Comparison of ENCODE assay signal across 12 cellular contexts in genomic region chr22:29156507-29156906, GRCh38. TPM values are rescaled to one million over a fixed set of nuclear protein-coding genes. Genes with fewer than 3 reads are reported as not detected.
A peak's percentile ranks its signal among the peaks of the same experiment; 100 is the strongest.
DNase-seq lines count a peak whose midpoint lies in the region; ATAC-seq, FAIRE-seq and TF ChIP-seq lines count a peak whose summit lies in the region.
"Had no signal": no experiment of that assay in that cellular context is flagged by ENCODE, and none has a peak within 500 bp of the region (broad histone marks: within the 10 kb centered on the region; RNA-seq: fewer than 3 reads in every experiment).

No MANE protein-coding gene starts in this region.

- FAIRE-seq in H1 (lab: Jason Lieb, UNC), result no peak
- FAIRE-seq: A549, TTC549 had no signal

- H2BK12ac ChIP-seq in H1 (ENCODE audit: low read depth, low read length), result no peak overlapping the region

- TF ChIP-seq CTCF in SK-N-SH (IDR thresholded peaks at IDR 0.05) (no peak), Loucy (conservative IDR thresholded peaks at IDR 0.05; ENCODE audit: low read length) (peak; percentile 74), H1 (IDR thresholded peaks at IDR 0.05; ENCODE audit: control extremely low read depth in 1 of 3, insufficient read depth in 1 of 3, low read depth in 1 of 3, low read length in 3 of 3) (peak; percentile 40 to 55 (median 44); a peak in 3 of 4 replicates), spleen (IDR thresholded peaks at IDR 0.05 in 8 of 11, conservative IDR thresholded peaks at IDR 0.05 in 3 of 11) (no peak)

- H3K18ac ChIP-seq in H1 (ENCODE audit: extremely low read depth, low read length), result no peak overlapping the region

- H3K56ac ChIP-seq in H1 (replicated peaks; ENCODE audit: insufficient read length, low read depth, low read length), result no peak overlapping the region

- H3K79me2 ChIP-seq in SK-N-SH (ENCODE audit: insufficient read depth) (no peaks in the 10 kb centered on the region), Loucy (ENCODE audit: insufficient read depth, low read length) (no peaks in the 10 kb centered on the region), H1 (ENCODE audit: control insufficient read depth in 1 of 2, insufficient read depth in 2 of 2, low read length in 2 of 2) (no peaks in the 10 kb centered on the region)

- TF ChIP-seq POLR2A in H1 (IDR thresholded peaks at IDR 0.05; ENCODE audit: control extremely low read depth in 1 of 2, low read depth in 2 of 2, low read length in 2 of 2) (no peak), spleen (IDR thresholded peaks at IDR 0.05) (no peak)

- H3K9me3 ChIP-seq in SK-N-SH, result no peaks in the 10 kb centered on the region
- no peaks in the 10 kb centered on the region for H3K9me3 ChIP-seq in Loucy (ENCODE audit: insufficient read depth, low read depth, low read length)
- no peaks in the 10 kb centered on the region for H3K9me3 ChIP-seq in H1 (ENCODE audit: insufficient read depth in 2 of 2, low read depth in 1 of 2, low read length in 1 of 2)
- H3K9me3 ChIP-seq in spleen, result no peaks in the 10 kb centered on the region
- H3K9me3 ChIP-seq: A549 had no signal

- TF ChIP-seq RAD21 in SK-N-SH (IDR thresholded peaks at IDR 0.05; ENCODE audit: low read length) (no peak), H1 (IDR thresholded peaks at IDR 0.05 in 1 of 2, conservative IDR thresholded peaks at IDR 0.05 in 1 of 2; ENCODE audit: low read depth in 2 of 2, low read length in 2 of 2) (peak; percentile 48 to 60)

- H3K4ac ChIP-seq in H1 (replicated peaks; ENCODE audit: insufficient read length, low read depth, low read length), result no peak overlapping the region

- H2AK5ac ChIP-seq in H1 (ENCODE audit: low read depth, low read length), result no peak overlapping the region

- H3F3A ChIP-seq in SK-N-SH (replicated peaks; ENCODE audit: insufficient read depth) (no peaks in the 10 kb centered on the region), Loucy (ENCODE audit: low read depth) (no peaks in the 10 kb centered on the region)

- H3K23ac ChIP-seq in H1 (ENCODE audit: insufficient read length), result no peak overlapping the region

- H2BK15ac ChIP-seq in H1 (ENCODE audit: low read length), result peak overlapping the region; percentile 18; the same call in 1 of the 2 replicates

- ATAC-seq in SK-N-SH treated with all-trans-retinoic acid at 6 μM for 48 hours (peak; percentile 25; the same call in 1 of the 3 replicates), GM18909 (IDR thresholded peaks at IDR 0.05; ENCODE audit: poor library complexity, unreplicated experiment) (no peak)

- H4K5ac ChIP-seq in H1 (ENCODE audit: insufficient read length, low read depth, low read length), result no peak overlapping the region

- POLR2A ChIA-PET in SK-N-SH (lab: Yijun Ruan, JAX), result no interaction called here
- POLR2A ChIA-PET in H1 (lab: Charles Lee; ENCODE audit: partially characterized antibody), result interaction anchor here (1.0 to 1.8 kb wide), 2 partner anchors 39 to 110 kb away, joined by 3 to 5 read pairs; no protein-coding TSS in a partner anchor

- H3K23me2 ChIP-seq in H1 (ENCODE audit: low read depth, low read length), result no peaks in the 10 kb centered on the region

- TF ChIP-seq EP300 in SK-N-SH (IDR thresholded peaks at IDR 0.05; ENCODE audit: borderline replicate concordance in 1 of 2, low read depth in 1 of 2, low read length in 1 of 2), result no peak
- no peak for TF ChIP-seq EP300 in H1 (IDR thresholded peaks at IDR 0.05; ENCODE audit: borderline replicate concordance in 1 of 2, low read depth in 2 of 2, low read length in 2 of 2)

- DNase-seq in SK-N-SH, result no peak
- peak in 1 of 2 experiments; percentile 68 for DNase-seq in H1 (ENCODE audit: low read depth in 1 of 2, low spot score in 2 of 2)
- peak; percentile 71 for DNase-seq in spleen
- DNase-seq in NCI-H187 (lab: John Stamatoyannopoulos, UW), result no peak
- DNase-seq in NCI-H2107 (lab: John Stamatoyannopoulos, UW), result no peak
- DNase-seq: MM.1S; NK-92 treated with Interleukin-12 subunit alpha and Interleukin-12 subunit beta, amount 100 ng/mL, for 24 hours had no signal

- no peak overlapping the region for H3K14ac ChIP-seq in H1 (ENCODE audit: insufficient read length)

- no peaks in the 10 kb centered on the region for H3K36me3 ChIP-seq in SK-N-SH (replicated peaks in 1 of 2; ENCODE audit: control insufficient read depth in 1 of 2, insufficient read depth in 2 of 2, low read length in 1 of 2)
- no peaks in the 10 kb centered on the region for H3K36me3 ChIP-seq in Loucy (ENCODE audit: insufficient read depth, low read length)
- no peaks in the 10 kb centered on the region; a peak in 1 of 8 replicates for H3K36me3 ChIP-seq in H1 (ENCODE audit: control insufficient read depth in 2 of 4, insufficient read depth in 4 of 4, low read length in 3 of 4)
- no peaks in the 10 kb centered on the region for H3K36me3 ChIP-seq in spleen

- no peaks in the 10 kb centered on the region; a peak in 2 of 4 replicates for H3K4me1 ChIP-seq in SK-N-SH (ENCODE audit: control insufficient read depth in 1 of 2, insufficient read depth in 2 of 2, low read depth in 1 of 2, low read length in 1 of 2)
- peaks cover 34% of the 10 kb centered on the region for H3K4me1 ChIP-seq in Loucy (ENCODE audit: insufficient read depth, low read length, poor library complexity, severe bottlenecking)
- H3K4me1 ChIP-seq in H1 (replicated peaks in 1 of 4; ENCODE audit: control insufficient read depth in 3 of 4, insufficient read depth in 4 of 4, low read length in 3 of 4), result peaks cover 5 to 15% (median 6%) of the 10 kb centered on the region in 4 experiments; a peak in 6 of 7 replicates
- peaks cover 6 to 39% (median 34%) of the 10 kb centered on the region in 6 donors for H3K4me1 ChIP-seq in spleen
- H3K4me1 ChIP-seq: A549 had no signal

- H2BK120ac ChIP-seq in H1 (replicated peaks; ENCODE audit: low read depth, low read length), result no peak overlapping the region

- no peak overlapping the region for H2BK20ac ChIP-seq in H1 (ENCODE audit: low read length)

- H3K27me3 ChIP-seq in SK-N-SH (ENCODE audit: insufficient read depth), result no peaks in the 10 kb centered on the region
- H3K27me3 ChIP-seq in Loucy (ENCODE audit: insufficient read depth, low read length, poor library complexity, severe bottlenecking), result no peaks in the 10 kb centered on the region
- H3K27me3 ChIP-seq in H1 (replicated peaks in 1 of 4; ENCODE audit: control insufficient read depth in 3 of 4, extremely low read depth in 1 of 4, insufficient read depth in 3 of 4, low read length in 3 of 4), result no peaks in the 10 kb centered on the region
- peaks cover 0 to 53% (median 0%) of the 10 kb centered on the region in 7 donors for H3K27me3 ChIP-seq in spleen (replicated peaks in 1 of 7)

- H4K8ac ChIP-seq in H1 (ENCODE audit: extremely low read depth, insufficient read depth, low read length), result no peak overlapping the region

- WGBS in SK-N-SH (ENCODE audit: low lambda C conversion rate), result 94% methylated on average over 4 of the region's 9 CpGs
- 63% methylated on average over 9 of the region's 9 CpGs; no CpG with 5 or more reads in 1 of the 2 experiments for WGBS in H1 (ENCODE audit: extremely low coverage in 1 of 2, insufficient coverage in 1 of 2, insufficient read length in 1 of 2, insufficient replicate concordance in 2 of 2, low coverage in 1 of 2, low lambda C conversion rate in 2 of 2, missing lambda C conversion rate in 1 of 2), 2 experiments
- WGBS in spleen, 5 donors, result 48 to 73% (median 58%) methylated on average over 7 to 9 of the region's 9 CpGs

- H4K20me1 ChIP-seq in SK-N-SH (ENCODE audit: insufficient read depth) (no peaks in the 10 kb centered on the region), Loucy (ENCODE audit: insufficient read depth, low read length, poor library complexity, severe bottlenecking) (no peaks in the 10 kb centered on the region), H1 (replicated peaks in 1 of 2; ENCODE audit: control insufficient read depth in 1 of 2, insufficient read depth in 2 of 2, low read length in 2 of 2) (no peaks in the 10 kb centered on the region)

- CTCF ChIA-PET in SK-N-SH (lab: Yijun Ruan, JAX) (interaction anchor here (1.3 to 5.1 kb wide), 2 partner anchors 89 to 301 kb away, joined by 3 to 40 read pairs; no protein-coding TSS in a partner anchor), H1 (lab: Charles Lee; ENCODE audit: partially characterized antibody) (interaction anchor here (0.5 to 9.4 kb wide), 17 partner anchors 9 to 255 kb away, joined by 3 to 79 read pairs (median 3); no protein-coding TSS in a partner anchor)

- no peaks in the 10 kb centered on the region for H3K9me2 ChIP-seq in SK-N-SH
- no peaks in the 10 kb centered on the region for H3K9me2 ChIP-seq in Loucy (replicated peaks; ENCODE audit: low read depth, low read length)

- H3K4me2 ChIP-seq in SK-N-SH (no peak overlapping the region), Loucy (ENCODE audit: low read depth, low read length, poor library complexity, severe bottlenecking) (no peak overlapping the region), H1 (ENCODE audit: insufficient read depth in 1 of 2, low read depth in 2 of 2, low read length in 2 of 2) (no peak overlapping the region)
- H3K4me2 ChIP-seq: A549 had no signal

- H3K27ac ChIP-seq in SK-N-SH (ENCODE audit: low read depth in 2 of 2, low read length in 1 of 2) (no peak overlapping the region), H1 (ENCODE audit: low read depth, low read length) (no peak overlapping the region), spleen (no peak overlapping the region)
- H3K27ac ChIP-seq: A549 had no signal

- H2AFZ ChIP-seq in SK-N-SH (ENCODE audit: low read depth) (no peak overlapping the region), Loucy (ENCODE audit: low read length) (no peak overlapping the region), H1 (ENCODE audit: low read length) (peak overlapping the region; percentile 57; the same call in 1 of the 2 replicates)

- H3K4me3 ChIP-seq in SK-N-SH (ENCODE audit: low read depth in 2 of 2, low read length in 1 of 2), result no peak overlapping the region
- no peak overlapping the region for H3K4me3 ChIP-seq in Loucy (ENCODE audit: low read length, poor library complexity, severe bottlenecking)
- H3K4me3 ChIP-seq in H1 (ENCODE audit: extremely low read depth in 1 of 4, insufficient read depth in 2 of 4, low read depth in 3 of 4, low read length in 4 of 4), result no peak overlapping the region
- H3K4me3 ChIP-seq in spleen, result no peak overlapping the region
- H3K4me3 ChIP-seq: A549 had no signal

- intact Hi-C loops in spleen (cut with DNase I; ENCODE audit: low total_unique reads), result no loop called here

- no peaks in the 10 kb centered on the region for H3K79me1 ChIP-seq in H1 (ENCODE audit: low read depth, low read length)

- H4K91ac ChIP-seq in H1 (replicated peaks; ENCODE audit: insufficient read length, low read length), result no peak overlapping the region

- no peak overlapping the region for H2BK5ac ChIP-seq in H1 (ENCODE audit: low read depth, low read length)

- H3K9ac ChIP-seq in SK-N-SH, result no peak overlapping the region
- H3K9ac ChIP-seq in Loucy (ENCODE audit: low read depth, low read length, poor library complexity, severe bottlenecking), result peak overlapping the region; percentile 5
- H3K9ac ChIP-seq in H1 (replicated peaks in 1 of 4; ENCODE audit: extremely low read depth in 1 of 4, low read depth in 3 of 4, low read length in 3 of 4), result no peak overlapping the region

RNA-seq across cellular contexts. Expression of gene EMID1, which starts 49.2 kb away (rescaled TPM):
- polyA plus RNA-seq in SK-N-SH (2012; rRNA removed) (0.71 and 1.1 TPM in 2 replicates), H1 (2011; rRNA removed) (7.4 and 11.1 TPM in 2 replicates), spleen (10 to 100 TPM; 18.5 to 62.6 (median 60.4) TPM)
- 0.59 and 1.2 TPM in 2 replicates for polyA plus RNA-seq in SK-N-SH (2012; cell fraction: cytosol; rRNA removed)
- 0.68 and 1.3 TPM in 2 replicates for polyA plus RNA-seq in SK-N-SH (2012; cell fraction: nucleus; rRNA removed)
- total RNA-seq in H1 (2021; fragmentation: NEBNext Ultra II Directional; extraction: Animal tissue kit (Norgen Biotek cat#: 25700)), result 3.8 and 3.9 TPM in 2 replicates
- 10.7 TPM for polyA plus RNA-seq in H1 (2011; cell fraction: cytosol; rRNA removed)
- polyA plus RNA-seq in H1 (2011; cell fraction: nucleus; rRNA removed), result 27.1 TPM
- 3.3 to 7.5 TPM (median 6.0 TPM) in 4 replicates for polyA plus RNA-seq in H1 (2012, experiment 1 of 2)
- polyA plus RNA-seq in H1 (2012, experiment 2 of 2), result 3.9 TPM
- polyA plus RNA-seq in H1 (2013, experiment 1 of 2), result 3.5 TPM
- polyA plus RNA-seq in H1 (2013, experiment 2 of 2), result 3.6 TPM
- 7.1 and 9.3 TPM in 2 replicates for polyA minus RNA-seq in H1 (2011; rRNA and poly(A)+ RNA removed)
- 7.9 TPM for polyA minus RNA-seq in H1 (2011; cell fraction: cytosol; rRNA and poly(A)+ RNA removed)
- 12.0 TPM for polyA minus RNA-seq in H1 (2011; cell fraction: nucleus; rRNA and poly(A)+ RNA removed)
- total RNA-seq in spleen, result 10 to 100 TPM; 38.0 to 90.3 (median 62.0) TPM

Comparison
In these comparisons a context has a peak if more than half of its experiments do, and no peak if none do; other contexts are left out.
1. CTCF ChIP-seq: peak in Loucy (single experiment) and H1 (3 of 3); none in SK-N-SH (single experiment) and spleen (0 of 11).